In genomic region chr14:22448035-22448904, GRCh38 we compare ENCODE assay signal across 10 cellular contexts.
DNase-seq lines count a peak whose midpoint lies in the region; ATAC-seq, FAIRE-seq and TF ChIP-seq lines count a peak whose summit lies in the region.
"Had no signal": no experiment of that assay in that cellular context is flagged by ENCODE, and none has a peak within 500 bp of the region (broad histone marks: within the 10 kb centered on the region; RNA-seq: fewer than 3 reads in every experiment).

No MANE protein-coding gene starts in this region.

- no peaks in the 10 kb centered on the region for H3K4me1 ChIP-seq in HepG2 (ENCODE audit: insufficient read depth, low read length)

- intact Hi-C loops in HepG2 (cut with micrococcal nuclease; ENCODE audit: unreplicated experiment): no loop called here

- in situ Hi-C loops in KBM-7 (cut with MboI; ENCODE audit: low pct_unique_long_range_greater_than_20kb, low sequenced_read_pairs) (no loop called here), HepG2 (cut with HindIII; ENCODE audit: extremely low pct_ligation_motif_present, low pct_unique_long_range_greater_than_20kb) (no loop called here)

- H3K36me3 ChIP-seq in kidney epithelial cell (ENCODE audit: control insufficient read depth, insufficient read depth, low read length) (no peaks in the 10 kb centered on the region), HepG2 (replicated peaks in 1 of 2; ENCODE audit: control insufficient read depth in 1 of 2, insufficient read depth in 2 of 2, low read length in 2 of 2) (no peaks in the 10 kb centered on the region)

- H3K4me2 ChIP-seq in HepG2 (ENCODE audit: low read depth, low read length): no peak overlapping the region

- no peak for TF ChIP-seq CTCF in kidney epithelial cell (IDR thresholded peaks at IDR 0.05; ENCODE audit: insufficient read depth, low read length, poor library complexity, severe bottlenecking)
- no peak for TF ChIP-seq CTCF in HepG2 (CRISPR knock-in tag; IDR thresholded peaks at IDR 0.05)

- ATAC-seq in GM18502 (IDR thresholded peaks at IDR 0.05; ENCODE audit: poor library complexity, unreplicated experiment) (peak; percentile 79), GM21825 (IDR thresholded peaks at IDR 0.05; ENCODE audit: unreplicated experiment) (peak; percentile 63), HepG2 (no peak)

- POLR2A ChIA-PET in HepG2 (lab: Yijun Ruan, JAX): no interaction called here
- POLR2A ChIA-PET in HEK293T (lab: Yijun Ruan, JAX): no interaction called here

- H4K20me1 ChIP-seq in HepG2 (ENCODE audit: insufficient read depth, low read length): no peaks in the 10 kb centered on the region

- DNase-seq in KBM-7: peak; percentile 95
- DNase-seq in kidney epithelial cell (ENCODE audit: low read depth): peak; percentile 48
- DNase-seq in HepG2 (ENCODE audit: low spot score): no peak
- no peak for DNase-seq in effector CD4-positive, alpha-beta T cell
- no peak for DNase-seq in HEK293T (ENCODE audit: extremely low spot score)
- no peak for DNase-seq in HK-2 (ENCODE audit: unreplicated experiment)
- DNase-seq: DMS79 had no signal

- BruUV-seq in HepG2 (replicated peaks; lab: Mats Ljungman, UMichigan): no TSS peak

- TF ChIP-seq EP300 in HepG2 (IDR thresholded peaks at IDR 0.05; ENCODE audit: low read depth in 2 of 2, low read length in 2 of 2): no peak
- TF ChIP-seq EP300 in HepG2 (CRISPR knock-in tag; IDR thresholded peaks at IDR 0.05; ENCODE audit: borderline replicate concordance): no peak

- H3K27me3 ChIP-seq in kidney epithelial cell (ENCODE audit: control insufficient read depth, insufficient read depth, low read length): no peaks in the 10 kb centered on the region
- no peaks in the 10 kb centered on the region; a peak in 1 of 5 replicates for H3K27me3 ChIP-seq in HepG2 (ENCODE audit: control insufficient read depth in 1 of 2, insufficient read depth in 2 of 2, low read length in 2 of 2)

- no peaks in the 10 kb centered on the region for H3K79me2 ChIP-seq in HepG2 (ENCODE audit: insufficient read depth, low read length)

- H3K4me3 ChIP-seq in kidney epithelial cell (ENCODE audit: low read depth, low read length) (no peak overlapping the region), HepG2 (replicated peaks in 1 of 3; ENCODE audit: insufficient read depth in 1 of 3, low read depth in 2 of 3, low read length in 3 of 3) (no peak overlapping the region)
- H3K4me3 ChIP-seq: dorsolateral prefrontal cortex had no signal

- no peak overlapping the region for H2AFZ ChIP-seq in HepG2 (ENCODE audit: low read length)

- FAIRE-seq in HepG2 (lab: Jason Lieb, UNC): no peak

- H3K9me3 ChIP-seq in HepG2 (ENCODE audit: low read length): no peaks in the 10 kb centered on the region

- no peak overlapping the region for H3K27ac ChIP-seq in HepG2 (ENCODE audit: extremely low read length, insufficient read depth, low read length)

- H3K9ac ChIP-seq in HepG2 (ENCODE audit: insufficient read depth, low read depth, low read length): no peak overlapping the region

- no peak for TF ChIP-seq POLR2A in HepG2 (IDR thresholded peaks at IDR 0.05; ENCODE audit: insufficient read depth in 1 of 2, low read depth in 2 of 2, low read length in 2 of 2)

- WGBS in HepG2 (ENCODE audit: low lambda C conversion rate): 41% methylated on average over 10 of the region's 10 CpGs

- CTCF ChIA-PET in HepG2 (lab: Yijun Ruan, JAX; ENCODE audit: low intra/inter-chr PET ratio, low total read pairs): no interaction called here
- CTCF ChIA-PET in HEK293T (lab: Yijun Ruan, JAX): no interaction called here

- TF ChIP-seq RAD21 in HepG2 (CRISPR knock-in tag; IDR thresholded peaks at IDR 0.05): no peak

TF ChIP-seq in HepG2, 621 proteins besides CTCF, POLR2A, EP300 and RAD21:
- no peak for TF ChIP-seq ARID2 (CRISPR knock-in tag; IDR thresholded peaks at IDR 0.05; ENCODE audit: borderline replicate concordance)
- TF ChIP-seq ATF4 (CRISPR knock-in tag; IDR thresholded peaks at IDR 0.05): no peak
- TF ChIP-seq ZSCAN12 (CRISPR knock-in tag; IDR thresholded peaks at IDR 0.05): no peak
- no peak for TF ChIP-seq DZIP1 (CRISPR knock-in tag; IDR thresholded peaks at IDR 0.05)
- TF ChIP-seq MXD4 (CRISPR knock-in tag; IDR thresholded peaks at IDR 0.05): no peak
- TF ChIP-seq MED1 (CRISPR knock-in tag; IDR thresholded peaks at IDR 0.05): no peak
- TF ChIP-seq RFX5 (IDR thresholded peaks at IDR 0.05; ENCODE audit: low read depth, low read length): no peak
- TF ChIP-seq KLF6 (CRISPR knock-in tag; IDR thresholded peaks at IDR 0.05): no peak
- TF ChIP-seq MAFG (CRISPR knock-in tag; IDR thresholded peaks at IDR 0.05): no peak

TF ChIP-seq in HEK293T, 16 proteins besides CTCF, POLR2A, EP300 and RAD21:
- TF ChIP-seq PKNOX1 (IDR thresholded peaks at IDR 0.05): no peak
- no peak for TF ChIP-seq ELF4 (IDR thresholded peaks at IDR 0.05)
- no peak for TF ChIP-seq TARDBP (IDR thresholded peaks at IDR 0.05)
- no peak for TF ChIP-seq FOXM1 (IDR thresholded peaks at IDR 0.05; ENCODE audit: borderline replicate concordance)
- no peak for TF ChIP-seq ZNF384 (IDR thresholded peaks at IDR 0.05)
- no peak for TF ChIP-seq NFRKB (IDR thresholded peaks at IDR 0.05)
- TF ChIP-seq L3MBTL2 (conservative IDR thresholded peaks at IDR 0.05): no peak
- no peak for TF ChIP-seq BHLHE40 (IDR thresholded peaks at IDR 0.05; ENCODE audit: borderline replicate concordance)
- no peak for TF ChIP-seq HDGF (IDR thresholded peaks at IDR 0.05; ENCODE audit: borderline replicate concordance)
- no peak for TF ChIP-seq FOXA1 (IDR thresholded peaks at IDR 0.05)
- no peak for TF ChIP-seq ARNT (IDR thresholded peaks at IDR 0.05)
- no peak for TF ChIP-seq FOXK2 (IDR thresholded peaks at IDR 0.05)

Comparison
In these comparisons a context has a peak if more than half of its experiments do, and no peak if none do; other contexts are left out.
1. DNase-seq: peak in KBM-7 (single experiment) and kidney epithelial cell (single experiment); none in HepG2 (single experiment), effector CD4-positive, alpha-beta T cell (single experiment), HEK293T (single experiment) and HK-2 (single experiment).